Comparison of ENCODE assay signal across 14 cellular contexts in the genomic region with DNA sequence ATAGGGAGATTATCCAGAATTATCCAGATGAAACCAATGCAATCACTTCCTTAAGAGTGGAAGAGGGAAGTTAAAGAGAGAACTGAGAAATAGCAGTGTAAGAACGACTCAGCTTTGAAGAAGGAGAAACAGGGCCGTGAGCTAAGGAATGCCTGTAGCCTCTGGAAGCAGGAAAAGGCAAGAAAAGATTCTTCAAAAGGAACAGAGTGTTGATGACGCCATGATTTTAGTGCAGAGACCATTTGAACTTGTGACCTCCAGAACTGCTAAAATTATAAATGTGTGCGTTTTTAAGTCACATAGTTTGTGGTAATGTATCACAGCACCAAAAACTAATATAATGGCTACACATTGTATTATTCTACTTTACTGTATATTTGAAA. TPM values are rescaled to one million over a fixed set of nuclear protein-coding genes. Genes with fewer than 3 reads are reported as not detected.
DNase-seq lines count a peak whose midpoint lies in the region; ATAC-seq, FAIRE-seq and TF ChIP-seq lines count a peak whose summit lies in the region.
"Had no signal": no experiment of that assay in that cellular context is flagged by ENCODE, and none has a peak within 500 bp of the region (broad histone marks: within the 10 kb centered on the region; RNA-seq: fewer than 3 reads in every experiment).

No MANE protein-coding gene starts in this region.

- no peak overlapping the region for H3K4me3 ChIP-seq in transverse colon

- in situ Hi-C loops in transverse colon (cut with MboI; ENCODE audit: low pct_ligation_motif_present in 1 of 4, low pct_unique_long_range_greater_than_20kb in 1 of 4, low sequenced_read_pairs in 3 of 4): no loop called here

- peaks cover 2 to 36% (median 24%) of the 10 kb centered on the region in 4 donors for H3K4me1 ChIP-seq in transverse colon

- ATAC-seq in WTC11 (no peak), GM19328 (IDR thresholded peaks at IDR 0.05; ENCODE audit: unreplicated experiment) (no peak)
- ATAC-seq: naive thymus-derived CD8-positive, alpha-beta T cell had no signal

- peaks cover 70% of the 10 kb centered on the region for H3K4me1 Mint-ChIP-seq in activated naive CD4-positive, alpha-beta T cell treated with anti-CD3 and anti-CD28 coated beads, Interleukin-2, amount 50 U/mL, for 24 hours
- H3K4me1 Mint-ChIP-seq in WTC11: peaks cover 28% of the 10 kb centered on the region
- peaks cover 43 to 80% of the 10 kb centered on the region in 2 donors for H3K4me1 Mint-ChIP-seq in immature natural killer cell

- no peak for TF ChIP-seq POLR2A in transverse colon (IDR thresholded peaks at IDR 0.05)

- H3K9me3 ChIP-seq in transverse colon: no peaks in the 10 kb centered on the region

- WGBS in transverse colon (ENCODE audit: low coverage in 1 of 2), 2 donors: 68 to 78% methylated on average over 4 of the region's 4 CpGs

- intact Hi-C loops in transverse colon (cut with DNase I; ENCODE audit: low total_unique reads): no loop called here

- H3K27me3 ChIP-seq in transverse colon: no peaks in the 10 kb centered on the region

- no peak overlapping the region for H3K4me3 Mint-ChIP-seq in activated naive CD4-positive, alpha-beta T cell treated with anti-CD3 and anti-CD28 coated beads, Interleukin-2, amount 50 U/mL, for 24 hours
- H3K4me3 Mint-ChIP-seq in WTC11: no peak overlapping the region
- H3K4me3 Mint-ChIP-seq in immature natural killer cell: peak overlapping the region; percentile 7 to 41 (median 33)
- H3K4me3 Mint-ChIP-seq: brain had no signal

- CTCF ChIA-PET in WTC11 (lab: Charles Lee): interaction anchor here (0.5 kb wide), 1 partner anchor 12 kb away, joined by 5 read pairs; no protein-coding TSS in a partner anchor

- peak overlapping the region; percentile 96 for H3K27ac Mint-ChIP-seq in activated naive CD4-positive, alpha-beta T cell treated with anti-CD3 and anti-CD28 coated beads, Interleukin-2, amount 50 U/mL, for 24 hours
- H3K27ac Mint-ChIP-seq in WTC11 (peak overlapping the region; percentile 41), immature natural killer cell (peak overlapping the region; percentile 45 to 85 (median 74))

- POLR2A ChIA-PET in WTC11 (lab: Charles Lee): no interaction called here

- H3K27ac ChIP-seq in transverse colon: peak overlapping the region; percentile 34 to 60 (median 44)

- H3K36me3 Mint-ChIP-seq in activated naive CD4-positive, alpha-beta T cell treated with anti-CD3 and anti-CD28 coated beads, Interleukin-2, amount 50 U/mL, for 24 hours: peaks cover 8% of the 10 kb centered on the region
- H3K36me3 Mint-ChIP-seq in WTC11: 0 out of 2 replicates have a peak, but pooled peaks cover 2% of the 10 kb centered on the region
- H3K36me3 Mint-ChIP-seq in immature natural killer cell: no peaks in the 10 kb centered on the region

- no peak for TF ChIP-seq CTCF in WTC11 (IDR thresholded peaks at IDR 0.05)
- no peak for TF ChIP-seq CTCF in transverse colon (IDR thresholded peaks at IDR 0.05)

- no peak for DNase-seq in activated naive CD4-positive, alpha-beta T cell treated with Interleukin-2 at 50 U/mL for 16 hours
- DNase-seq in WTC11 (ENCODE audit: low spot score): no peak
- DNase-seq in immature natural killer cell: no peak
- DNase-seq in transverse colon: no peak
- no peak for DNase-seq in urothelium cell line (ENCODE audit: low spot score)
- no peak for DNase-seq in SHP77 treated with DMSO at 0.1 percent for 48 hours (lab: John Stamatoyannopoulos, UW)
- DNase-seq: DMS 273 treated with DMSO at 0.1 percent for 48 hours; naive thymus-derived CD8-positive, alpha-beta T cell; NCI-H345; substantia nigra had no signal

- FAIRE-seq in urothelium cell line (lab: Jason Lieb, UNC): no peak
- FAIRE-seq: H1 had no signal

- no peaks in the 10 kb centered on the region for H3K36me3 ChIP-seq in transverse colon

- H3K27me3 Mint-ChIP-seq in activated naive CD4-positive, alpha-beta T cell treated with anti-CD3 and anti-CD28 coated beads, Interleukin-2, amount 50 U/mL, for 24 hours: no peaks in the 10 kb centered on the region
- no peaks in the 10 kb centered on the region for H3K27me3 Mint-ChIP-seq in WTC11 (ENCODE audit: low read depth)
- H3K27me3 Mint-ChIP-seq in immature natural killer cell (ENCODE audit: low read depth in 3 of 3): peaks cover 0 to 3% (median 2%) of the 10 kb centered on the region in 3 donors
- H3K27me3 Mint-ChIP-seq: brain; naive thymus-derived CD8-positive, alpha-beta T cell had no signal

- TF ChIP-seq EP300 in transverse colon (IDR thresholded peaks at IDR 0.05; ENCODE audit: low read depth): no peak

- H3K9me3 Mint-ChIP-seq in activated naive CD4-positive, alpha-beta T cell treated with anti-CD3 and anti-CD28 coated beads, Interleukin-2, amount 50 U/mL, for 24 hours: peaks cover 4% of the 10 kb centered on the region
- H3K9me3 Mint-ChIP-seq in WTC11 (no peaks in the 10 kb centered on the region), immature natural killer cell (no peaks in the 10 kb centered on the region)
- H3K9me3 Mint-ChIP-seq: brain; naive thymus-derived CD8-positive, alpha-beta T cell had no signal

TF ChIP-seq in WTC11, 78 proteins besides CTCF, POLR2A, EP300 and RAD21 (continues in another document):
- TF ChIP-seq ZNF416 (CRISPR knock-in tag; IDR thresholded peaks at IDR 0.05) (no peak), ZBTB21 (CRISPR knock-in tag; IDR thresholded peaks at IDR 0.05; ENCODE audit: borderline replicate concordance) (no peak)
- TF ChIP-seq, protein P1, sequence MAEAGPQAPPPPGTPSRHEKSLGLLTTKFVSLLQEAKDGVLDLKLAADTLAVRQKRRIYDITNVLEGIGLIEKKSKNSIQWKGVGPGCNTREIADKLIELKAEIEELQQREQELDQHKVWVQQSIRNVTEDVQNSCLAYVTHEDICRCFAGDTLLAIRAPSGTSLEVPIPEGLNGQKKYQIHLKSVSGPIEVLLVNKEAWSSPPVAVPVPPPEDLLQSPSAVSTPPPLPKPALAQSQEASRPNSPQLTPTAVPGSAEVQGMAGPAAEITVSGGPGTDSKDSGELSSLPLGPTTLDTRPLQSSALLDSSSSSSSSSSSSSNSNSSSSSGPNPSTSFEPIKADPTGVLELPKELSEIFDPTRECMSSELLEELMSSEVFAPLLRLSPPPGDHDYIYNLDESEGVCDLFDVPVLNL (CRISPR knock-in tag; IDR thresholded peaks at IDR 0.05; ENCODE audit: borderline replicate concordance, low read depth): no peak
- TF ChIP-seq, protein P2, sequence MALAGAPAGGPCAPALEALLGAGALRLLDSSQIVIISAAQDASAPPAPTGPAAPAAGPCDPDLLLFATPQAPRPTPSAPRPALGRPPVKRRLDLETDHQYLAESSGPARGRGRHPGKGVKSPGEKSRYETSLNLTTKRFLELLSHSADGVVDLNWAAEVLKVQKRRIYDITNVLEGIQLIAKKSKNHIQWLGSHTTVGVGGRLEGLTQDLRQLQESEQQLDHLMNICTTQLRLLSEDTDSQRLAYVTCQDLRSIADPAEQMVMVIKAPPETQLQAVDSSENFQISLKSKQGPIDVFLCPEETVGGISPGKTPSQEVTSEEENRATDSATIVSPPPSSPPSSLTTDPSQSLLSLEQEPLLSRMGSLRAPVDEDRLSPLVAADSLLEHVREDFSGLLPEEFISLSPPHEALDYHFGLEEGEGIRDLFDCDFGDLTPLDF (CRISPR knock-in tag; IDR thresholded peaks at IDR 0.05): no peak
- TF ChIP-seq, protein P3, sequence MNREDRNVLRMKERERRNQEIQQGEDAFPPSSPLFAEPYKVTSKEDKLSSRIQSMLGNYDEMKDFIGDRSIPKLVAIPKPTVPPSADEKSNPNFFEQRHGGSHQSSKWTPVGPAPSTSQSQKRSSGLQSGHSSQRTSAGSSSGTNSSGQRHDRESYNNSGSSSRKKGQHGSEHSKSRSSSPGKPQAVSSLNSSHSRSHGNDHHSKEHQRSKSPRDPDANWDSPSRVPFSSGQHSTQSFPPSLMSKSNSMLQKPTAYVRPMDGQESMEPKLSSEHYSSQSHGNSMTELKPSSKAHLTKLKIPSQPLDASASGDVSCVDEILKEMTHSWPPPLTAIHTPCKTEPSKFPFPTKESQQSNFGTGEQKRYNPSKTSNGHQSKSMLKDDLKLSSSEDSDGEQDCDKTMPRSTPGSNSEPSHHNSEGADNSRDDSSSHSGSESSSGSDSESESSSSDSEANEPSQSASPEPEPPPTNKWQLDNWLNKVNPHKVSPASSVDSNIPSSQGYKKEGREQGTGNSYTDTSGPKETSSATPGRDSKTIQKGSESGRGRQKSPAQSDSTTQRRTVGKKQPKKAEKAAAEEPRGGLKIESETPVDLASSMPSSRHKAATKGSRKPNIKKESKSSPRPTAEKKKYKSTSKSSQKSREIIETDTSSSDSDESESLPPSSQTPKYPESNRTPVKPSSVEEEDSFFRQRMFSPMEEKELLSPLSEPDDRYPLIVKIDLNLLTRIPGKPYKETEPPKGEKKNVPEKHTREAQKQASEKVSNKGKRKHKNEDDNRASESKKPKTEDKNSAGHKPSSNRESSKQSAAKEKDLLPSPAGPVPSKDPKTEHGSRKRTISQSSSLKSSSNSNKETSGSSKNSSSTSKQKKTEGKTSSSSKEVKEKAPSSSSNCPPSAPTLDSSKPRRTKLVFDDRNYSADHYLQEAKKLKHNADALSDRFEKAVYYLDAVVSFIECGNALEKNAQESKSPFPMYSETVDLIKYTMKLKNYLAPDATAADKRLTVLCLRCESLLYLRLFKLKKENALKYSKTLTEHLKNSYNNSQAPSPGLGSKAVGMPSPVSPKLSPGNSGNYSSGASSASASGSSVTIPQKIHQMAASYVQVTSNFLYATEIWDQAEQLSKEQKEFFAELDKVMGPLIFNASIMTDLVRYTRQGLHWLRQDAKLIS (CRISPR knock-in tag; IDR thresholded peaks at IDR 0.05; ENCODE audit: borderline replicate concordance): no peak
- TF ChIP-seq, protein P4, sequence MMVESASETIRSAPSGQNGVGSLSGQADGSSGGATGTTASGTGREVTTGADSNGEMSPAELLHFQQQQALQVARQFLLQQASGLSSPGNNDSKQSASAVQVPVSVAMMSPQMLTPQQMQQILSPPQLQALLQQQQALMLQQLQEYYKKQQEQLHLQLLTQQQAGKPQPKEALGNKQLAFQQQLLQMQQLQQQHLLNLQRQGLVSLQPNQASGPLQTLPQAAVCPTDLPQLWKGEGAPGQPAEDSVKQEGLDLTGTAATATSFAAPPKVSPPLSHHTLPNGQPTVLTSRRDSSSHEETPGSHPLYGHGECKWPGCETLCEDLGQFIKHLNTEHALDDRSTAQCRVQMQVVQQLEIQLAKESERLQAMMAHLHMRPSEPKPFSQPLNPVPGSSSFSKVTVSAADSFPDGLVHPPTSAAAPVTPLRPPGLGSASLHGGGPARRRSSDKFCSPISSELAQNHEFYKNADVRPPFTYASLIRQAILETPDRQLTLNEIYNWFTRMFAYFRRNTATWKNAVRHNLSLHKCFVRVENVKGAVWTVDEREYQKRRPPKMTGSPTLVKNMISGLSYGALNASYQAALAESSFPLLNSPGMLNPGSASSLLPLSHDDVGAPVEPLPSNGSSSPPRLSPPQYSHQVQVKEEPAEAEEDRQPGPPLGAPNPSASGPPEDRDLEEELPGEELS (CRISPR knock-in tag; IDR thresholded peaks at IDR 0.05): no peak

RNA-seq across cellular contexts. Expression of a gene that starts 32.7 kb away (rescaled TPM):
- total RNA-seq in WTC11 (2021): 60.4 to 75.5 TPM (median 63.9 TPM) in 3 replicates
- 10 to 100 TPM; 16.5 to 26.8 (median 19.3) TPM for polyA plus RNA-seq in immature natural killer cell
- 10 to 100 TPM; 34.8 to 81.0 (median 52.9) TPM for total RNA-seq in transverse colon

Comparison
In these comparisons a context has a peak if more than half of its experiments do, and no peak if none do; other contexts are left out.
1. H3K27ac Mint-ChIP-seq: peak in every context shown above with its lines; median percentile 96 in activated naive CD4-positive, alpha-beta T cell treated with anti-CD3 and anti-CD28 coated beads, Interleukin-2, amount 50 U/mL, for 24 hours; 74 in immature natural killer cell; 41 in WTC11.
2. H3K4me3 Mint-ChIP-seq: peak in immature natural killer cell (5 of 5); none in activated naive CD4-positive, alpha-beta T cell treated with anti-CD3 and anti-CD28 coated beads, Interleukin-2, amount 50 U/mL, for 24 hours (single experiment) and WTC11 (single experiment).